Comparison of ENCODE assay signal across 17 cellular contexts in the genomic region with DNA sequence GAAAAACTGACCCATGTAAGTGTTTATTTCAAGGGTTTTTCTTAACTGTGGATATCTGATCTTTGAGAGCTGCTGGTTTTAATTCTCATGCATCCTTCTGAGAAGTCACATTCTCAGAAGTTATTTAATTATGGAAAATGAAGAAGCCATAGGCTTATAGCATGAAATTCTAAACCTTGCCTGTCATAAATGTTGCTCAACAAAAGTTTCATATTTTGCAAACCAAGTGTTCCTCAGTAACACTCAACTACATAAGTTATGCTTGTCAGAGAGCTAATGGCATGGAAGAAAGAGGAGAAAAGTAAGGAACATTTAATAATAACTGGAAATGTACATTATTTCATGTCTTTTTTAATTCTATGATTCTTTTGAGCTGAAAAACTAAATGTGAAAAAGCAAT.
DNase-seq lines count a peak whose midpoint lies in the region; ATAC-seq, FAIRE-seq and TF ChIP-seq lines count a peak whose summit lies in the region.
"Had no signal": no experiment of that assay in that cellular context is flagged by ENCODE, and none has a peak within 500 bp of the region (broad histone marks: within the 10 kb centered on the region; RNA-seq: fewer than 3 reads in every experiment).

No MANE protein-coding gene starts in this region.

- no peaks in the 10 kb centered on the region for H3F3A ChIP-seq in smooth muscle cell (ENCODE audit: low read depth)

- peaks cover 5% of the 10 kb centered on the region for H3K27me3 ChIP-seq in smooth muscle cell (ENCODE audit: low read depth)
- H3K27me3 ChIP-seq in sigmoid colon, result no peaks in the 10 kb centered on the region
- H3K27me3 ChIP-seq: cardiac muscle cell, gastroesophageal sphincter, tibial nerve had no signal

- H3K27me3 Mint-ChIP-seq in activated naive CD8-positive, alpha-beta T cell, result peaks cover 2% of the 10 kb centered on the region
- H3K27me3 Mint-ChIP-seq in activated naive CD8-positive, alpha-beta T cell treated with anti-CD3 and anti-CD28 coated beads for 36 hours, result no peaks in the 10 kb centered on the region

- no peak for TF ChIP-seq POLR2A in GM12891 (IDR thresholded peaks at IDR 0.05; ENCODE audit: low read depth, low read length)
- no peak for TF ChIP-seq POLR2A in sigmoid colon (IDR thresholded peaks at IDR 0.05)

- no peaks in the 10 kb centered on the region for H4K20me1 ChIP-seq in smooth muscle cell (ENCODE audit: low read depth)

- intact Hi-C loops in sigmoid colon (cut with DNase I), result loop anchor here (2.0 to 10.0 kb wide), 3 partner anchors 47 to 937 kb away; no protein-coding TSS in a partner anchor

- ATAC-seq in GM19455 (IDR thresholded peaks at IDR 0.05; ENCODE audit: unreplicated experiment), result no peak

- peak overlapping the region; percentile 31 for H3K4me2 ChIP-seq in smooth muscle cell
- H3K4me2 ChIP-seq: PC-9 had no signal

- H3K36me3 ChIP-seq in SK-N-MC (ENCODE audit: insufficient read depth, low read length), result no peaks in the 10 kb centered on the region
- H3K36me3 ChIP-seq in smooth muscle cell (ENCODE audit: low read depth), result no peaks in the 10 kb centered on the region
- no peaks in the 10 kb centered on the region for H3K36me3 ChIP-seq in sigmoid colon
- H3K36me3 ChIP-seq: cardiac muscle cell, gastroesophageal sphincter, HAP-1, tibial nerve had no signal

- H3K9me3 ChIP-seq in SK-N-MC (ENCODE audit: low read depth, low read length), result no peaks in the 10 kb centered on the region
- no peaks in the 10 kb centered on the region for H3K9me3 ChIP-seq in smooth muscle cell (replicated peaks; ENCODE audit: low read depth)
- no peaks in the 10 kb centered on the region for H3K9me3 ChIP-seq in sigmoid colon
- H3K9me3 ChIP-seq: gastroesophageal sphincter, HAP-1, tibial nerve had no signal

- H3K9me3 Mint-ChIP-seq in activated naive CD8-positive, alpha-beta T cell (ENCODE audit: low read depth), result no peaks in the 10 kb centered on the region
- no peaks in the 10 kb centered on the region for H3K9me3 Mint-ChIP-seq in activated naive CD8-positive, alpha-beta T cell treated with anti-CD3 and anti-CD28 coated beads for 36 hours
- H3K9me3 Mint-ChIP-seq: activated CD4-positive, alpha-beta T cell treated with anti-CD3 and anti-CD28 coated beads, Interleukin-2, amount 10 ng/mL, durations not matched to agents 24 days and 14 days; dendritic cell treated with granulocyte-macrophage colony-stimulating factor and Interleukin-4, amounts not matched to agents 40 ng/mL and 50 ng/mL, for 4 days; endodermal cell had no signal

- no peaks in the 10 kb centered on the region for H3K79me2 ChIP-seq in smooth muscle cell (ENCODE audit: low read depth)

- no peak overlapping the region for H3K4me3 ChIP-seq in SK-N-MC
- no peak overlapping the region for H3K4me3 ChIP-seq in smooth muscle cell
- H3K4me3 ChIP-seq in sigmoid colon, result no peak overlapping the region
- H3K4me3 ChIP-seq: cardiac muscle cell, gastroesophageal sphincter, HAP-1, PC-9, tibial nerve had no signal

- no peak for DNase-seq in activated naive CD8-positive, alpha-beta T cell treated with anti-CD3 and anti-CD28 coated beads for 36 hours
- DNase-seq in SK-N-MC (ENCODE audit: low read depth, low spot score) (no peak), iris pigment epithelial cell (ENCODE audit: low read depth) (peak; percentile 36), smooth muscle cell (lab: John Stamatoyannopoulos, UW; ENCODE audit: unreplicated experiment) (no peak), GM12891 (ENCODE audit: insufficient read length, low spot score) (no peak), sigmoid colon (no peak)

- H3K4me1 Mint-ChIP-seq in activated naive CD8-positive, alpha-beta T cell (ENCODE audit: low read depth), result peaks cover 23% of the 10 kb centered on the region
- peaks cover 20% of the 10 kb centered on the region for H3K4me1 Mint-ChIP-seq in activated naive CD8-positive, alpha-beta T cell treated with anti-CD3 and anti-CD28 coated beads for 36 hours

- no peak for FAIRE-seq in GM12891 (lab: Jason Lieb, UNC)

- H3K27ac ChIP-seq in SK-N-MC (0 out of 2 replicates have a peak overlapping the region, but pooled peaks have one; percentile 8), smooth muscle cell (ENCODE audit: low read depth) (no peak overlapping the region), sigmoid colon (peak overlapping the region in 1 of 4 donors; percentile 1)
- H3K27ac ChIP-seq: cardiac muscle cell, PC-9, tibial nerve, VCaP had no signal

- H3K27ac Mint-ChIP-seq in activated naive CD8-positive, alpha-beta T cell, result no peak overlapping the region
- no peak overlapping the region for H3K27ac Mint-ChIP-seq in activated naive CD8-positive, alpha-beta T cell treated with anti-CD3 and anti-CD28 coated beads for 36 hours
- H3K27ac Mint-ChIP-seq: dendritic cell treated with granulocyte-macrophage colony-stimulating factor and Interleukin-4, amounts not matched to agents 40 ng/mL and 50 ng/mL, for 4 days; endodermal cell had no signal

- no peak overlapping the region for H2AFZ ChIP-seq in smooth muscle cell (ENCODE audit: low read depth)
- H2AFZ ChIP-seq: PC-9 had no signal

- H3K36me3 Mint-ChIP-seq in activated naive CD8-positive, alpha-beta T cell, result no peaks in the 10 kb centered on the region
- H3K36me3 Mint-ChIP-seq in activated naive CD8-positive, alpha-beta T cell treated with anti-CD3 and anti-CD28 coated beads for 36 hours, result no peaks in the 10 kb centered on the region

- TF ChIP-seq CTCF in smooth muscle cell (IDR thresholded peaks at IDR 0.05; ENCODE audit: borderline replicate concordance, insufficient read depth, poor library complexity, severe bottlenecking) (no peak), sigmoid colon (IDR thresholded peaks at IDR 0.05) (no peak)

- no peak overlapping the region for H3K9ac ChIP-seq in SK-N-MC (ENCODE audit: insufficient read length)
- no peak overlapping the region for H3K9ac ChIP-seq in smooth muscle cell (ENCODE audit: low read depth)

- TF ChIP-seq EP300 in sigmoid colon (IDR thresholded peaks at IDR 0.05), result no peak

- peak overlapping the region; percentile 21 for H3K4me3 Mint-ChIP-seq in activated naive CD8-positive, alpha-beta T cell
- H3K4me3 Mint-ChIP-seq in activated naive CD8-positive, alpha-beta T cell treated with anti-CD3 and anti-CD28 coated beads for 36 hours, result no peak overlapping the region
- H3K4me3 Mint-ChIP-seq: activated CD4-positive, alpha-beta T cell treated with anti-CD3 and anti-CD28 coated beads, Interleukin-2, amount 10 ng/mL, durations not matched to agents 24 days and 14 days; dendritic cell treated with granulocyte-macrophage colony-stimulating factor and Interleukin-4, amounts not matched to agents 40 ng/mL and 50 ng/mL, for 4 days; endodermal cell had no signal

- no peaks in the 10 kb centered on the region for H3K4me1 ChIP-seq in smooth muscle cell (ENCODE audit: low read depth)
- H3K4me1 ChIP-seq in sigmoid colon, result peaks cover 0 to 4% (median 0%) of the 10 kb centered on the region in 4 donors
- H3K4me1 ChIP-seq: HAP-1 had no signal

TF ChIP-seq in GM12891, 5 proteins besides CTCF, POLR2A, EP300 and RAD21:
- TF ChIP-seq TAF1 (IDR thresholded peaks at IDR 0.05; ENCODE audit: low read depth, low read length) (no peak), SPI1 (IDR thresholded peaks at IDR 0.05; ENCODE audit: low read depth, low read length) (no peak), POU2F2 (IDR thresholded peaks at IDR 0.05; ENCODE audit: low read depth, low read length) (no peak), PAX5 (IDR thresholded peaks at IDR 0.05; ENCODE audit: insufficient read depth, low read length, severe bottlenecking) (no peak), POLR2AphosphoS5 (IDR thresholded peaks at IDR 0.05; ENCODE audit: low read depth, low read length) (no peak)
